ENCODE assay signal across 18 cellular contexts in the genomic region with DNA sequence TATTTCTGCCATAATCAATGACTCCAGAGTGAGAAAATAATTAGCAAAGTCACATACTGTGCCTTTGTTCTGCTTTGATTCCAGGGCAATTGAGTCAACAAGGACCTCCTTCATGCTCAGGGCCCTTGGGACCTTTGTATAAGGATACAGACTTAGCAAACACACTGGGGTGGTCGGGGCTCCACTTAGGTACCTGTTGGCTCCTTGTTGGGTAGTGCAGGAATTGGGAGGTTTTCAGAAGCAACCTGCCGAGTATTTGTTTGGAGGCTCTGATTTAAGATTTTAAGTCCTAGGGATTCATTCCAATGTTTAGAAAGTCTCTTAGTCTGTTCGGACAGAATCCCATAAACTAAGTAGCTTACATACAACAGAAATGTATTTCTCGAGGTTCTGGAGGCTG. TPM values are rescaled to one million over a fixed set of nuclear protein-coding genes. Genes with fewer than 3 reads are reported as not detected.
A peak's percentile ranks its signal among the peaks of the same experiment; 100 is the strongest.
DNase-seq lines count a peak whose midpoint lies in the region.
"Had no signal": no experiment of that assay in that cellular context is flagged by ENCODE, and none has a peak within 500 bp of the region (broad histone marks: within the 10 kb centered on the region; RNA-seq: fewer than 3 reads in every experiment).

No MANE protein-coding gene starts in this region.

- H3K4me3 ChIP-seq in BLaER1 treated with 17β-estradiol and CSF1 and Interleukin-3, amounts not matched to agents 10 nM and 100 nM: peak overlapping the region in 2 of 10 experiments; percentile 7 to 16; a peak in 2 of 20 replicates
- H3K4me3 ChIP-seq: cardiac muscle cell had no signal

- H3K27me3 ChIP-seq in BLaER1 treated with 17β-estradiol and CSF1 and Interleukin-3, amounts not matched to agents 10 nM and 100 nM: no peaks in the 10 kb centered on the region
- H3K27me3 ChIP-seq: cardiac muscle cell had no signal

- peaks cover 56% of the 10 kb centered on the region for H3K4me1 Mint-ChIP-seq in dendritic cell treated with granulocyte-macrophage colony-stimulating factor and Interleukin-4, amounts not matched to agents 40 ng/mL and 50 ng/mL, for 4 days (ENCODE audit: low read depth)
- peaks cover 45% of the 10 kb centered on the region for H3K4me1 Mint-ChIP-seq in activated naive CD4-positive, alpha-beta T cell treated with anti-CD3 and anti-CD28 coated beads, Interleukin-2, amount 10 ng/mL, durations not matched to agents 7 days and 5 days

- H3K4me3 Mint-ChIP-seq in dendritic cell treated with granulocyte-macrophage colony-stimulating factor and Interleukin-4, amounts not matched to agents 40 ng/mL and 50 ng/mL, for 4 days: no peak overlapping the region
- no peak overlapping the region for H3K4me3 Mint-ChIP-seq in activated naive CD4-positive, alpha-beta T cell treated with anti-CD3 and anti-CD28 coated beads, Interleukin-2, amount 10 ng/mL, durations not matched to agents 7 days and 5 days

- H3K4me1 ChIP-seq in BLaER1 treated with 17β-estradiol and CSF1 and Interleukin-3, amounts not matched to agents 10 nM and 100 nM: peaks cover 43 to 62% (median 53%) of the 10 kb centered on the region in 10 experiments

- peak overlapping the region; percentile 75 to 100 (median 96) for H3K4me2 ChIP-seq in BLaER1 treated with 17β-estradiol and CSF1 and Interleukin-3, amounts not matched to agents 10 nM and 100 nM

- no peaks in the 10 kb centered on the region for H3K9me3 ChIP-seq in BLaER1 treated with 17β-estradiol and CSF1 and Interleukin-3, amounts not matched to agents 10 nM and 100 nM (replicated peaks in 1 of 11)

- peak overlapping the region; percentile 57 for H3K27ac Mint-ChIP-seq in dendritic cell treated with granulocyte-macrophage colony-stimulating factor and Interleukin-4, amounts not matched to agents 40 ng/mL and 50 ng/mL, for 4 days
- no peak overlapping the region for H3K27ac Mint-ChIP-seq in activated naive CD4-positive, alpha-beta T cell treated with anti-CD3 and anti-CD28 coated beads, Interleukin-2, amount 10 ng/mL, durations not matched to agents 7 days and 5 days

- CTCF ChIA-PET in activated naive CD4-positive, alpha-beta T cell treated with anti-CD3 and anti-CD28 coated beads, Interleukin-2, amount 10 ng/mL, durations not matched to agents 7 days and 5 days (lab: Charles Lee): interaction anchor here (0.7 to 3.7 kb wide), 7 partner anchors 10 to 337 kb away, joined by 3 to 22 read pairs (median 4); partner anchors contain the start of gene MRPS33

- H3K27ac ChIP-seq in BLaER1 treated with 17β-estradiol and CSF1 and Interleukin-3, amounts not matched to agents 10 nM and 100 nM: peak overlapping the region; percentile 33 to 80 (median 72); a peak in 21 of 22 replicates
- H3K27ac ChIP-seq: cardiac muscle cell had no signal

- H3K27me3 Mint-ChIP-seq in dendritic cell treated with granulocyte-macrophage colony-stimulating factor and Interleukin-4, amounts not matched to agents 40 ng/mL and 50 ng/mL, for 4 days: no peaks in the 10 kb centered on the region
- no peaks in the 10 kb centered on the region for H3K27me3 Mint-ChIP-seq in activated naive CD4-positive, alpha-beta T cell treated with anti-CD3 and anti-CD28 coated beads, Interleukin-2, amount 10 ng/mL, durations not matched to agents 7 days and 5 days
- H3K27me3 Mint-ChIP-seq: activated CD4-positive, alpha-beta T cell treated with anti-CD3 and anti-CD28 coated beads, Interleukin-2, amount 10 ng/mL, durations not matched to agents 7 days and 5 days had no signal

- H3K36me3 ChIP-seq in BLaER1 treated with 17β-estradiol and CSF1 and Interleukin-3, amounts not matched to agents 10 nM and 100 nM: peaks cover 23 to 34% (median 30%) of the 10 kb centered on the region in 11 experiments

- intact Hi-C loops in dendritic cell treated with granulocyte-macrophage colony-stimulating factor and Interleukin-4, amounts not matched to agents 40 ng/mL and 50 ng/mL, for 4 days (cut with micrococcal nuclease): loop anchor here (2.0 kb wide), 1 partner anchor 21 kb away; the partner anchor contains the start of gene NDUFB2
- intact Hi-C loops in posterior vena cava (cut with DNase I): no loop called here

- peaks cover 42% of the 10 kb centered on the region for H3K36me3 Mint-ChIP-seq in dendritic cell treated with granulocyte-macrophage colony-stimulating factor and Interleukin-4, amounts not matched to agents 40 ng/mL and 50 ng/mL, for 4 days (ENCODE audit: low read depth)
- H3K36me3 Mint-ChIP-seq in activated naive CD4-positive, alpha-beta T cell treated with anti-CD3 and anti-CD28 coated beads, Interleukin-2, amount 10 ng/mL, durations not matched to agents 7 days and 5 days: peaks cover 32% of the 10 kb centered on the region

- 0 out of 22 replicates have a peak, but pooled peaks cover 0 to 1% (median 0%) of the 10 kb centered on the region in 11 experiments for H4K20me1 ChIP-seq in BLaER1 treated with 17β-estradiol and CSF1 and Interleukin-3, amounts not matched to agents 10 nM and 100 nM

- H3K9ac ChIP-seq in BLaER1 treated with 17β-estradiol and CSF1 and Interleukin-3, amounts not matched to agents 10 nM and 100 nM: peak overlapping the region in 10 of 11 experiments; percentile 39 to 92 (median 56); a peak in 18 of 22 replicates

- DNase-seq in NCI-H69 (lab: John Stamatoyannopoulos, UW): peak; percentile 28
- DNase-seq in posterior vena cava (ENCODE audit: low spot score): peak; percentile 43
- DNase-seq in NCI-H2029 treated with DMSO at 0.1 percent for 48 hours (lab: John Stamatoyannopoulos, UW): no peak
- DNase-seq in NCI-H1436 treated with DMSO at 0.1 percent for 48 hours (lab: John Stamatoyannopoulos, UW): no peak
- DNase-seq in HCEC 1CT: no peak
- DNase-seq in activated naive CD4-positive, alpha-beta T cell treated with anti-CD3 and anti-CD28 coated beads, Interleukin-2, amount 10 ng/mL, durations not matched to agents 7 days and 5 days: no peak
- DNase-seq: activated CD4-positive, alpha-beta T cell treated with anti-CD3 and anti-CD28 coated beads, Interleukin-2, amount 10 ng/mL, durations not matched to agents 7 days and 5 days; activated T-cell treated with anti-CD3 and anti-CD28 coated beads for 4 hours; COR-L47; GOT3; NCI-H1417 treated with DMSO at 0.1 percent for 48 hours; Right ventricle myocardium superior; stimulated activated naive CD4-positive, alpha-beta T cell had no signal

- no peaks in the 10 kb centered on the region for H3K9me3 Mint-ChIP-seq in dendritic cell treated with granulocyte-macrophage colony-stimulating factor and Interleukin-4, amounts not matched to agents 40 ng/mL and 50 ng/mL, for 4 days
- no peaks in the 10 kb centered on the region for H3K9me3 Mint-ChIP-seq in activated naive CD4-positive, alpha-beta T cell treated with anti-CD3 and anti-CD28 coated beads, Interleukin-2, amount 10 ng/mL, durations not matched to agents 7 days and 5 days
- H3K9me3 Mint-ChIP-seq: activated CD4-positive, alpha-beta T cell treated with anti-CD3 and anti-CD28 coated beads, Interleukin-2, amount 10 ng/mL, durations not matched to agents 7 days and 5 days had no signal

RNA-seq across cellular contexts. Expression of gene ADCK2, which starts 3.0 kb away (rescaled TPM):
- 10 to 100 TPM; 12.3 to 16.1 TPM for total RNA-seq in posterior vena cava

RNA-seq across cellular contexts. Expression of gene NDUFB2, which starts 20.8 kb away (rescaled TPM):
- total RNA-seq in posterior vena cava: 100 to 1,000 TPM; 179 to 198 TPM

RNA-seq across cellular contexts. Expression of gene DENND2A, which starts 35.1 kb away (rescaled TPM):
- total RNA-seq in posterior vena cava: 10 to 100 TPM; 13.7 to 26.4 TPM
- total RNA-seq: activated CD4-positive, alpha-beta T cell treated with anti-CD3 and anti-CD28 coated beads, Interleukin-2, amount 10 ng/mL, durations not matched to agents 7 days and 5 days; mononuclear cell; T-helper 2 cell treated with Interferon-gamma antibody and Interleukin-4, amounts not matched to agents 100 ng/mL and 5 ng/mL, for 36 hours had no signal

Comparison
In these comparisons a context has a peak if more than half of its experiments do, and no peak if none do; other contexts are left out.
1. DNase-seq: peak in NCI-H69 (single experiment) and posterior vena cava (single experiment); none in NCI-H2029 treated with DMSO at 0.1 percent for 48 hours (single experiment), NCI-H1436 treated with DMSO at 0.1 percent for 48 hours (single experiment), HCEC 1CT (single experiment) and activated naive CD4-positive, alpha-beta T cell treated with anti-CD3 and anti-CD28 coated beads, Interleukin-2, amount 10 ng/mL, durations not matched to agents 7 days and 5 days (single experiment).